Comparison of ENCODE assay signal across 30 cellular contexts in genomic region chr13:30401347-30401746, GRCh38. TPM values are rescaled to one million over a fixed set of nuclear protein-coding genes. Genes with fewer than 3 reads are reported as not detected.
"Had no signal": no experiment of that assay in that cellular context is flagged by ENCODE, and none has a peak within 500 bp of the region (broad histone marks: within the 10 kb centered on the region; RNA-seq: fewer than 3 reads in every experiment).

No MANE protein-coding gene starts in this region.

- H3K4me3 Mint-ChIP-seq: activated CD8-positive, alpha-beta T cell treated with anti-CD3 and anti-CD28 coated beads for 36 hours; activated naive CD4-positive, alpha-beta T cell treated with anti-CD3 and anti-CD28 coated beads, Interleukin-2, amount 50 U/mL, for 24 hours; activated naive CD8-positive, alpha-beta T cell treated with anti-CD3 and anti-CD28 coated beads for 36 hours; activated naive CD8-positive, alpha-beta T cell treated with anti-CD3 and anti-CD28 coated beads, Interleukin-2, amount 50 U/mL, for 24 hours; activated T-cell treated with anti-CD3 and anti-CD28 coated beads, Interleukin-2, amount 50 U/mL, for 4 hours; activated T-helper 17 cell treated with anti-CD3 and anti-CD28 coated beads, Interleukin-2, amount 50 U/mL, for 72 hours; effector memory CD8-positive, alpha-beta T cell had no signal

- H3K36me3 ChIP-seq: adrenal gland, esophagus muscularis mucosa, gastrocnemius medialis, heart right ventricle had no signal

- H3K27me3 Mint-ChIP-seq: activated CD8-positive, alpha-beta T cell treated with anti-CD3 and anti-CD28 coated beads for 36 hours; activated naive CD4-positive, alpha-beta T cell treated with anti-CD3 and anti-CD28 coated beads, Interleukin-2, amount 50 U/mL, for 24 hours; activated naive CD8-positive, alpha-beta T cell treated with anti-CD3 and anti-CD28 coated beads for 36 hours; activated naive CD8-positive, alpha-beta T cell treated with anti-CD3 and anti-CD28 coated beads, Interleukin-2, amount 50 U/mL, for 24 hours; activated T-helper 17 cell treated with anti-CD3 and anti-CD28 coated beads, Interleukin-2, amount 50 U/mL, for 72 hours; effector memory CD8-positive, alpha-beta T cell had no signal

- H3K27me3 ChIP-seq: adrenal gland, body of pancreas, esophagus muscularis mucosa, foreskin keratinocyte, gastrocnemius medialis, heart right ventricle had no signal

- ATAC-seq: activated CD8-positive, alpha-beta T cell treated with anti-CD3 and anti-CD28 coated beads for 36 hours; activated naive CD8-positive, alpha-beta T cell treated with anti-CD3 and anti-CD28 coated beads, Interleukin-2, amount 50 U/mL, for 24 hours; activated T-cell treated with anti-CD3 and anti-CD28 coated beads, Interleukin-2, amount 50 U/mL, for 4 hours; activated T-helper 17 cell treated with anti-CD3 and anti-CD28 coated beads, Interleukin-2, amount 50 U/mL, for 72 hours; body of pancreas; effector memory CD8-positive, alpha-beta T cell; foreskin keratinocyte; gastrocnemius medialis; heart right ventricle had no signal

- H3K9me3 ChIP-seq: adrenal gland, body of pancreas, esophagus muscularis mucosa, gastrocnemius medialis, heart right ventricle had no signal

- DNase-seq: activated CD4-positive, alpha-beta T cell treated with anti-CD3 and anti-CD28 coated beads for 48 hours; activated CD4-positive, alpha-beta T cell treated with anti-CD3 and anti-CD28 coated beads, Interleukin-2, amount 50 U/mL, for 1 hour; activated CD4-positive, alpha-beta T cell treated with anti-CD3 and anti-CD28 coated beads, Interleukin-2, amount 50 U/mL, for 48 hours; activated CD8-positive, alpha-beta memory T cell treated with anti-CD3 and anti-CD28 coated beads for 24 hours; activated CD8-positive, alpha-beta T cell treated with anti-CD3 and anti-CD28 coated beads for 36 hours; activated effector memory CD4-positive, alpha-beta T cell treated with Interleukin-2 at 50 U/mL for 16 hours; activated gamma-delta T cell treated with Interleukin-2 at 50 U/mL for 16 hours; activated naive CD4-positive, alpha-beta T cell treated with Interleukin-2 at 50 U/mL for 16 hours; activated naive CD8-positive, alpha-beta T cell treated with anti-CD3 and anti-CD28 coated beads for 36 hours; activated naive CD8-positive, alpha-beta T cell treated with anti-CD3 and anti-CD28 coated beads, Interleukin-2, amount 50 U/mL, for 24 hours; activated T-cell treated with anti-CD3 and anti-CD28 coated beads, Interleukin-2, amount 50 U/mL, for 4 hours; adrenal gland; amygdala; aorta; body of pancreas; caudate nucleus; cortex of kidney; dermis blood vessel endothelial cell; effector CD4-positive, alpha-beta T cell; effector memory CD8-positive, alpha-beta T cell; erythroblast; foreskin keratinocyte; gastrocnemius medialis; heart right ventricle; T-helper 2 cell had no signal

- H3K9me3 Mint-ChIP-seq: activated CD8-positive, alpha-beta T cell treated with anti-CD3 and anti-CD28 coated beads for 36 hours; activated naive CD4-positive, alpha-beta T cell treated with anti-CD3 and anti-CD28 coated beads, Interleukin-2, amount 50 U/mL, for 24 hours; activated naive CD8-positive, alpha-beta T cell treated with anti-CD3 and anti-CD28 coated beads for 36 hours; activated naive CD8-positive, alpha-beta T cell treated with anti-CD3 and anti-CD28 coated beads, Interleukin-2, amount 50 U/mL, for 24 hours; activated T-cell treated with anti-CD3 and anti-CD28 coated beads, Interleukin-2, amount 50 U/mL, for 4 hours; activated T-helper 17 cell treated with anti-CD3 and anti-CD28 coated beads, Interleukin-2, amount 50 U/mL, for 72 hours; effector memory CD8-positive, alpha-beta T cell had no signal

- H3K36me3 Mint-ChIP-seq: activated naive CD4-positive, alpha-beta T cell treated with anti-CD3 and anti-CD28 coated beads, Interleukin-2, amount 50 U/mL, for 24 hours; activated naive CD8-positive, alpha-beta T cell treated with anti-CD3 and anti-CD28 coated beads for 36 hours had no signal

- H3K4me3 ChIP-seq: adrenal gland, body of pancreas, esophagus muscularis mucosa, gastrocnemius medialis, heart right ventricle had no signal

- H3K4me1 ChIP-seq: gastrocnemius medialis had no signal

- H3K27ac Mint-ChIP-seq: activated CD8-positive, alpha-beta T cell treated with anti-CD3 and anti-CD28 coated beads for 36 hours; activated naive CD4-positive, alpha-beta T cell treated with anti-CD3 and anti-CD28 coated beads, Interleukin-2, amount 50 U/mL, for 24 hours; activated naive CD8-positive, alpha-beta T cell treated with anti-CD3 and anti-CD28 coated beads for 36 hours; activated naive CD8-positive, alpha-beta T cell treated with anti-CD3 and anti-CD28 coated beads, Interleukin-2, amount 50 U/mL, for 24 hours; effector memory CD8-positive, alpha-beta T cell had no signal

- H3K27ac ChIP-seq: adrenal gland, body of pancreas, esophagus muscularis mucosa, foreskin keratinocyte, gastrocnemius medialis, heart right ventricle had no signal

RNA-seq across cellular contexts. Expression of gene UBE2L5, which starts 20.9 kb away (rescaled TPM):
- total RNA-seq: activated CD8-positive, alpha-beta T cell treated with anti-CD3 and anti-CD28 coated beads for 36 hours; activated naive CD8-positive, alpha-beta T cell treated with anti-CD3 and anti-CD28 coated beads for 36 hours; activated T-cell treated with anti-CD3 and anti-CD28 coated beads, Interleukin-2, amount 50 U/mL, for 4 hours; activated T-helper 17 cell treated with anti-CD3 and anti-CD28 coated beads, Interleukin-2, amount 50 U/mL, for 72 hours; body of pancreas; chondrocyte; dermis blood vessel endothelial cell; foreskin keratinocyte; gastrocnemius medialis; T-helper 1 cell treated with Interleukin-12 subunit alpha and Interleukin-12 subunit beta and Interleukin-4 antibody, amounts not matched to agents 30 ng/mL and 1 ng/mL, for 36 hours had no signal
